8 cellular contexts compared by ENCODE assay signal in genomic region chr3:79521221-79521848, GRCh38.
DNase-seq lines count a peak whose midpoint lies in the region; ATAC-seq and TF ChIP-seq lines count a peak whose summit lies in the region.

No MANE protein-coding gene starts in this region.

- ATAC-seq in HG03045 (IDR thresholded peaks at IDR 0.05; ENCODE audit: unreplicated experiment) = peak; percentile 47
- ATAC-seq in HG02571 (IDR thresholded peaks at IDR 0.05; ENCODE audit: unreplicated experiment) = no peak

- peak; percentile 49 for TF ChIP-seq CTCF in GM12864 (IDR thresholded peaks at IDR 0.05; ENCODE audit: low read depth, low read length, missing control alignments)
- TF ChIP-seq CTCF in choroid plexus epithelial cell (conservative IDR thresholded peaks at IDR 0.05; ENCODE audit: low read depth, low read length) = peak; percentile 63

- H3K36me3 ChIP-seq in H7 (replicated peaks; ENCODE audit: control insufficient read depth, insufficient read depth, low read length) = no peaks in the 10 kb centered on the region

- DNase-seq in A172 (ENCODE audit: low spot score) (peak; percentile 48), GM12864 (ENCODE audit: low read depth) (no peak), NCI-H774 (lab: John Stamatoyannopoulos, UW) (peak; percentile 13), choroid plexus epithelial cell (ENCODE audit: low read depth) (peak; percentile 76), myocyte (ENCODE audit: low read depth) (peak; percentile 48), H7 (no peak)

- H3K27me3 ChIP-seq in H7 (ENCODE audit: control insufficient read depth, insufficient read depth, low read length) = no peaks in the 10 kb centered on the region

- H3K4me3 ChIP-seq in GM12864 (ENCODE audit: low read depth, low read length) = no peak overlapping the region
- no peak overlapping the region for H3K4me3 ChIP-seq in choroid plexus epithelial cell (ENCODE audit: low read depth, low read length)
- H3K4me3 ChIP-seq in H7 (ENCODE audit: insufficient read depth, low read depth, low read length) = no peak overlapping the region

Comparison
In these comparisons a context has a peak if more than half of its experiments do, and no peak if none do; other contexts are left out.
1. DNase-seq: peak in A172 (single experiment), NCI-H774 (single experiment), choroid plexus epithelial cell (single experiment) and myocyte (single experiment); none in GM12864 (single experiment) and H7 (single experiment).